Comparison of ENCODE assay signal across 7 cellular contexts in genomic region chr4:140757220-140757607, GRCh38. TPM values are rescaled to one million over a fixed set of nuclear protein-coding genes. Genes with fewer than 3 reads are reported as not detected.
DNase-seq lines count a peak whose midpoint lies in the region; ATAC-seq, FAIRE-seq and TF ChIP-seq lines count a peak whose summit lies in the region.

No MANE protein-coding gene starts in this region.

- H3K27me3 ChIP-seq in astrocyte (ENCODE audit: insufficient read depth, low read length) (no peaks in the 10 kb centered on the region), keratinocyte (ENCODE audit: control insufficient read depth, extremely low read depth, insufficient read depth, low read length) (no peaks in the 10 kb centered on the region)

- dilution Hi-C loops in keratinocyte (cut with MboI; ENCODE audit: extremely low pct_ligation_motif_present, low sequenced_read_pairs), result no loop called here

- H3K4me2 ChIP-seq in astrocyte (ENCODE audit: low read length) (peak overlapping the region; percentile 98), keratinocyte (ENCODE audit: control insufficient read depth, extremely low read depth, insufficient read depth, low read depth, low read length) (peak overlapping the region; percentile 86)

- H3K9ac ChIP-seq in astrocyte (ENCODE audit: low read length) (peak overlapping the region; percentile 97), keratinocyte (ENCODE audit: control insufficient read depth, extremely low read depth, insufficient read depth, low read length) (no peak overlapping the region)

- ATAC-seq in GM19395 (IDR thresholded peaks at IDR 0.05; ENCODE audit: unreplicated experiment), result no peak

- H3K9me3 ChIP-seq in astrocyte (ENCODE audit: insufficient read depth, low read depth, low read length) (no peaks in the 10 kb centered on the region), keratinocyte (ENCODE audit: control insufficient read depth, low read depth, low read length) (no peaks in the 10 kb centered on the region)

- no peaks in the 10 kb centered on the region for H3K9me1 ChIP-seq in keratinocyte (ENCODE audit: control insufficient read depth, extremely low read depth, insufficient read depth, low read length)

- H3K27me3 Mint-ChIP-seq in IgD-negative memory B cell, result peaks cover 1% of the 10 kb centered on the region
- H3K27me3 Mint-ChIP-seq in astrocyte (ENCODE audit: low read depth, unreplicated experiment), result peaks cover 3% of the 10 kb centered on the region

- FAIRE-seq in astrocyte (lab: Jason Lieb, UNC) (no peak), keratinocyte (lab: Jason Lieb, UNC) (no peak)

- H3K79me2 ChIP-seq in astrocyte (ENCODE audit: insufficient read depth, low read length), result peaks cover 35% of the 10 kb centered on the region
- peaks cover 4% of the 10 kb centered on the region for H3K79me2 ChIP-seq in keratinocyte (ENCODE audit: control insufficient read depth, insufficient read depth, low read length)

- H3K4me1 ChIP-seq in astrocyte (ENCODE audit: insufficient read depth, low read length), result peaks cover 7% of the 10 kb centered on the region
- peaks cover 12% of the 10 kb centered on the region for H3K4me1 ChIP-seq in keratinocyte (ENCODE audit: control insufficient read depth, extremely low read depth, insufficient read depth, low read length)

- peak overlapping the region; percentile 70 to 98 (median 97) for H3K27ac Mint-ChIP-seq in IgD-negative memory B cell
- peak overlapping the region; percentile 87 for H3K27ac Mint-ChIP-seq in astrocyte (ENCODE audit: unreplicated experiment)

- H4K20me1 ChIP-seq in astrocyte (ENCODE audit: insufficient read depth, low read length) (peaks cover 9% of the 10 kb centered on the region), keratinocyte (ENCODE audit: control insufficient read depth, extremely low read depth, insufficient read depth, low read length) (no peaks in the 10 kb centered on the region)

- TF ChIP-seq POLR2A in lower leg skin (IDR thresholded peaks at IDR 0.05), result no peak

- peak overlapping the region; percentile 79 to 95 (median 89) for H3K4me3 Mint-ChIP-seq in IgD-negative memory B cell
- peak overlapping the region; percentile 86 for H3K4me3 Mint-ChIP-seq in astrocyte (ENCODE audit: unreplicated experiment)

- WGBS in lower leg skin, 2 donors, result 14 to 19% methylated on average over 4 of the region's 4 CpGs

- H3K9me3 Mint-ChIP-seq in IgD-negative memory B cell, result peaks cover 0 to 3% (median 0%) of the 10 kb centered on the region in 3 donors
- no peaks in the 10 kb centered on the region for H3K9me3 Mint-ChIP-seq in astrocyte (ENCODE audit: unreplicated experiment)

- H3K27ac ChIP-seq in astrocyte (ENCODE audit: low read depth, low read length) (no peak overlapping the region), keratinocyte (ENCODE audit: control insufficient read depth, insufficient read depth, low read length) (no peak overlapping the region), temporal lobe (ENCODE audit: low read depth, low read length) (peak overlapping the region; percentile 70)

- DNase-seq in astrocyte (ENCODE audit: low read depth) (no peak), keratinocyte (ENCODE audit: low read depth, low spot score) (no peak), medulla oblongata (ENCODE audit: extremely low spot score) (no peak), lower leg skin (ENCODE audit: low spot score in 2 of 2) (no peak)

- peak overlapping the region; percentile 82 for H3K4me3 ChIP-seq in astrocyte (ENCODE audit: insufficient read depth, low read depth, low read length)
- peak overlapping the region in 2 of 3 experiments; percentile 79 to 83 for H3K4me3 ChIP-seq in keratinocyte (ENCODE audit: control insufficient read depth in 2 of 3, extremely low read depth in 1 of 3, insufficient read depth in 2 of 3, low read depth in 1 of 3, low read length in 3 of 3)
- no peak overlapping the region for H3K4me3 ChIP-seq in lower leg skin (ENCODE audit: low read depth, poor library complexity, severe bottlenecking)

- peaks cover 36 to 47% (median 44%) of the 10 kb centered on the region in 3 donors for H3K4me1 Mint-ChIP-seq in IgD-negative memory B cell
- peaks cover 19% of the 10 kb centered on the region for H3K4me1 Mint-ChIP-seq in astrocyte (ENCODE audit: low read depth, unreplicated experiment)

- peaks cover 10% of the 10 kb centered on the region for H3K36me3 Mint-ChIP-seq in IgD-negative memory B cell
- peaks cover 4% of the 10 kb centered on the region for H3K36me3 Mint-ChIP-seq in astrocyte (ENCODE audit: low read depth, unreplicated experiment)

- H2AFZ ChIP-seq in astrocyte (ENCODE audit: low read depth, low read length) (peak overlapping the region; percentile 96), keratinocyte (ENCODE audit: control insufficient read depth, low read length) (no peak overlapping the region)

- intact Hi-C loops in lower leg skin (cut with DNase I; ENCODE audit: low total_unique reads), result no loop called here

- H3K36me3 ChIP-seq in astrocyte (ENCODE audit: insufficient read depth, low read length) (no peaks in the 10 kb centered on the region), keratinocyte (ENCODE audit: control insufficient read depth in 2 of 2, extremely low read depth in 1 of 2, insufficient read depth in 2 of 2, low read length in 2 of 2) (no peaks in the 10 kb centered on the region)

- TF ChIP-seq CTCF in astrocyte (IDR thresholded peaks at IDR 0.05; ENCODE audit: insufficient read depth, low read depth, low read length) (no peak), keratinocyte (optimal IDR thresholded peaks at IDR 0.05 in 1 of 3, IDR thresholded peaks at IDR 0.05 in 1 of 3, conservative IDR thresholded peaks at IDR 0.05 in 1 of 3; ENCODE audit: extremely low read depth in 1 of 3, insufficient read depth in 2 of 3, low read length in 3 of 3) (no peak), lower leg skin (IDR thresholded peaks at IDR 0.05) (no peak)

RNA-seq across cellular contexts. Expression of gene TBC1D9, which starts 1.0 kb away (rescaled TPM):
- polyA plus RNA-seq in IgD-negative memory B cell, result 59.4 TPM
- 29.6 and 31.6 TPM in 2 replicates for total RNA-seq in astrocyte
- 9.0 to 14.7 TPM (median 11.6 TPM) in 3 replicates for polyA plus RNA-seq in keratinocyte
- polyA plus RNA-seq in keratinocyte (2011; ENCODE audit: low read depth), result 15.5 TPM
- polyA plus RNA-seq in keratinocyte (2011; cell fraction: cytosol; rRNA removed), result 10.8 and 15.6 TPM in 2 replicates
- polyA plus RNA-seq in keratinocyte (2011; cell fraction: nucleus; rRNA removed), result 21.1 and 22.8 TPM in 2 replicates
- polyA plus RNA-seq in keratinocyte (2012; ENCODE audit: low replicate concordance), result 8.5 and 14.5 TPM in 2 replicates
- polyA minus RNA-seq in keratinocyte, result 10.7 to 30.3 TPM (median 28.9 TPM) in 3 replicates
- 20.9 TPM for polyA minus RNA-seq in keratinocyte (2011; cell fraction: cytosol; rRNA and poly(A)+ RNA removed)
- 34.7 and 49.0 TPM in 2 replicates for polyA minus RNA-seq in keratinocyte (2011; cell fraction: nucleus; rRNA and poly(A)+ RNA removed)
- total RNA-seq in temporal lobe, result 57.0 TPM
- total RNA-seq in lower leg skin, result 10 to 100 TPM in 1 of 4 donors, 1 to 10 TPM in 3; 5.7 to 13.0 (median 7.3) TPM
